10 cellular contexts compared by ENCODE assay signal in the genomic region with DNA sequence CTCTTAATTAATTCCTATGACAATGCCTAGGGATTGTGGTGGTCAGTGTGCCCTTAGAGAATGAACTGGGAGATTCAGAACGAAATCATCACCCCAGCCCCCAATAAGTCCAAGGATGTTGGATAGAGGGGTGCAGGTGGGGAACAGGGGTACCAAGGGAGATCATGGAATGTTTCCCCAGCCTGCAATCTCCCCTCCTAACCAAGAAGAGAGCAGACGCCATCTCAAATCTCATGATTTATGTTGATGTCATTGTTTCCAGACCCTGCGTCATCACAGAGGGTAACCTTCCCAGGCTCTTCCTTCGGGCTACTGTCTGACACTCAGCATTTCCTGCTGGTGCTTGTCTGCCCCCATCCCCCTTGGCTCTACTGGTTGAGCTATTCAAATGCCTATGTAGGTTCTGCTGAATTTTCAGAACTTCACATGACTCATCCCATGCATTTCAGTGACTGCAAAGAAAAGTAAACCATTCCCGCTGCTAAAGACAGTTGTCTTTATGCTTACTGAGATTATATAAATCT. TPM values are rescaled to one million over a fixed set of nuclear protein-coding genes. Genes with fewer than 3 reads are reported as not detected.
A peak's percentile ranks its signal among the peaks of the same experiment; 100 is the strongest.
DNase-seq lines count a peak whose midpoint lies in the region; ATAC-seq, FAIRE-seq and TF ChIP-seq lines count a peak whose summit lies in the region.
"Had no signal": no experiment of that assay in that cellular context is flagged by ENCODE, and none has a peak within 500 bp of the region (broad histone marks: within the 10 kb centered on the region; RNA-seq: fewer than 3 reads in every experiment).

No MANE protein-coding gene starts in this region.

- peaks cover 10% of the 10 kb centered on the region for H3K4me1 ChIP-seq in SJCRH30
- no peaks in the 10 kb centered on the region for H3K4me1 ChIP-seq in endothelial cell of umbilical vein (ENCODE audit: control insufficient read depth, extremely low read depth, insufficient read depth, low read length)
- H3K4me1 ChIP-seq: BE2C, right atrium auricular region had no signal

- no peaks in the 10 kb centered on the region for H4K20me1 ChIP-seq in endothelial cell of umbilical vein (replicated peaks; ENCODE audit: control insufficient read depth, extremely low read depth, insufficient read depth, low read length)

- no peak overlapping the region for H3K9ac ChIP-seq in endothelial cell of umbilical vein (replicated peaks; ENCODE audit: extremely low read depth, insufficient read depth, low read length)

- H3K27ac ChIP-seq in SJCRH30 = no peak overlapping the region
- H3K27ac ChIP-seq in endothelial cell of umbilical vein (ENCODE audit: insufficient read depth, low read depth, low read length) = no peak overlapping the region
- H3K27ac ChIP-seq: right atrium auricular region had no signal

- H3K4me2 ChIP-seq in endothelial cell of umbilical vein (ENCODE audit: insufficient read depth, low read length) = no peak overlapping the region

- no peak for DNase-seq in activated CD4-positive, CD25-positive, alpha-beta regulatory T cell treated with anti-CD3 and anti-CD28 coated beads, Interleukin-2, amount 50 U/mL, for 72 hours
- DNase-seq in SJCRH30 (peak; percentile 30 to 42), endothelial cell of umbilical vein (ENCODE audit: low read depth, low spot score) (peak; percentile 15), GM19239 (ENCODE audit: insufficient read length, low spot score) (no peak), midbrain (lab: John Stamatoyannopoulos, UW) (no peak)
- DNase-seq in stimulated activated CD4-positive, alpha-beta T cell treated with anti-CD3 and anti-CD28 coated beads, Interleukin-4, amount 100 ng/mL, for 48 hours (ENCODE audit: low read depth in 2 of 2) = peak; percentile 19 to 22
- DNase-seq: BE2C had no signal

- peak; percentile 41 to 48 for ATAC-seq in activated CD4-positive, CD25-positive, alpha-beta regulatory T cell treated with anti-CD3 and anti-CD28 coated beads, Interleukin-2, amount 50 U/mL, for 24 hours
- no peak for ATAC-seq in GM18517 (IDR thresholded peaks at IDR 0.05; ENCODE audit: unreplicated experiment)

- H3K4me3 ChIP-seq in SJCRH30 (no peak overlapping the region), endothelial cell of umbilical vein (replicated peaks in 1 of 3; ENCODE audit: insufficient read depth in 1 of 3, low read depth in 1 of 3, low read length in 3 of 3) (no peak overlapping the region)
- H3K4me3 ChIP-seq: right atrium auricular region had no signal

- no peak for TF ChIP-seq CTCF in endothelial cell of umbilical vein (IDR thresholded peaks at IDR 0.05; ENCODE audit: extremely low read depth in 1 of 2, insufficient read depth in 1 of 2, low read depth in 1 of 2, low read length in 2 of 2)

- H3K9me3 ChIP-seq in SJCRH30 (replicated peaks) (no peaks in the 10 kb centered on the region), endothelial cell of umbilical vein (replicated peaks; ENCODE audit: control insufficient read depth, insufficient read depth, low read length) (no peaks in the 10 kb centered on the region)
- H3K9me3 ChIP-seq: BE2C, right atrium auricular region had no signal

- H3K36me3 ChIP-seq in SJCRH30 (no peaks in the 10 kb centered on the region), endothelial cell of umbilical vein (ENCODE audit: control insufficient read depth in 2 of 2, extremely low read depth in 1 of 2, insufficient read depth in 2 of 2, low read length in 2 of 2) (no peaks in the 10 kb centered on the region)
- H3K36me3 ChIP-seq: BE2C, right atrium auricular region had no signal

- POLR2A ChIA-PET in endothelial cell of umbilical vein (lab: Charles Lee) = no interaction called here

- H3K27me3 ChIP-seq in SJCRH30 (no peaks in the 10 kb centered on the region), endothelial cell of umbilical vein (ENCODE audit: control insufficient read depth in 2 of 2, insufficient read depth in 2 of 2, low read length in 2 of 2) (peaks cover 10 to 27% of the 10 kb centered on the region in 2 experiments)
- H3K27me3 ChIP-seq: right atrium auricular region had no signal

- no TSS peak for BruUV-seq in endothelial cell of umbilical vein (replicated peaks; lab: Mats Ljungman, UMichigan)

- FAIRE-seq in endothelial cell of umbilical vein (lab: Jason Lieb, UNC) (no peak), GM19239 (lab: Jason Lieb, UNC) (no peak)

- H3K79me2 ChIP-seq in endothelial cell of umbilical vein (ENCODE audit: control insufficient read depth, insufficient read depth, low read length) = no peaks in the 10 kb centered on the region

- TF ChIP-seq POLR2A in endothelial cell of umbilical vein (IDR thresholded peaks at IDR 0.05; ENCODE audit: low read depth, low read length) = no peak

- CTCF ChIA-PET in endothelial cell of umbilical vein (lab: Charles Lee) = interaction anchor here (1.0 to 1.6 kb wide), 4 partner anchors 10 to 137 kb away, joined by 3 read pairs; no protein-coding TSS in a partner anchor

- no peaks in the 10 kb centered on the region for H3K9me1 ChIP-seq in endothelial cell of umbilical vein (replicated peaks; ENCODE audit: control insufficient read depth, extremely low read depth, insufficient read depth, low read length)

- intact Hi-C loops in endothelial cell of umbilical vein (cut with micrococcal nuclease) = no loop called here

- dilution Hi-C loops in endothelial cell of umbilical vein (cut with MboI; ENCODE audit: extremely low pct_ligation_motif_present, low sequenced_read_pairs) = no loop called here

- H2AFZ ChIP-seq in endothelial cell of umbilical vein (ENCODE audit: low read depth, low read length) = no peak overlapping the region

TF ChIP-seq in endothelial cell of umbilical vein, 7 proteins besides CTCF, POLR2A, EP300 and RAD21:
- no peak for TF ChIP-seq EZH2 (IDR thresholded peaks at IDR 0.05; ENCODE audit: borderline replicate concordance, low read depth, low read length, severe bottlenecking)
- TF ChIP-seq FOS (IDR thresholded peaks at IDR 0.05; ENCODE audit: borderline replicate concordance, insufficient read depth, low read length) = peak; percentile 72

RNA-seq across cellular contexts. Expression of a gene that starts 24.7 kb away (rescaled TPM):
- total RNA-seq in SJCRH30 (2014; rRNA removed; shearing (Covaris generic)) = 22.5 and 23.2 TPM in 2 replicates
- 34.8 and 37.2 TPM in 2 replicates for total RNA-seq in endothelial cell of umbilical vein
- 7.2 and 7.7 TPM in 2 replicates for polyA plus RNA-seq in endothelial cell of umbilical vein
- polyA plus RNA-seq in endothelial cell of umbilical vein (2011; cell fraction: cytosol; rRNA removed) = 5.2 and 6.4 TPM in 2 replicates
- polyA plus RNA-seq in endothelial cell of umbilical vein (2011; cell fraction: nucleus; rRNA removed) = 16.7 and 18.5 TPM in 2 replicates
- polyA plus RNA-seq in endothelial cell of umbilical vein (2012) = 8.2 and 9.9 TPM in 2 replicates
- polyA minus RNA-seq in endothelial cell of umbilical vein = 18.9 and 21.7 TPM in 2 replicates
- 0.20 TPM for polyA minus RNA-seq in endothelial cell of umbilical vein (2011; cell fraction: cytosol; rRNA and poly(A)+ RNA removed)
- polyA minus RNA-seq in endothelial cell of umbilical vein (2011; cell fraction: nucleus; rRNA and poly(A)+ RNA removed) = 23.3 and 33.6 TPM in 2 replicates

Comparison
In these comparisons a context has a peak if more than half of its experiments do, and no peak if none do; other contexts are left out.
1. DNase-seq: peak in SJCRH30 (2 of 2), endothelial cell of umbilical vein (single experiment) and stimulated activated CD4-positive, alpha-beta T cell treated with anti-CD3 and anti-CD28 coated beads, Interleukin-4, amount 100 ng/mL, for 48 hours (2 of 2); none in activated CD4-positive, CD25-positive, alpha-beta regulatory T cell treated with anti-CD3 and anti-CD28 coated beads, Interleukin-2, amount 50 U/mL, for 72 hours (single experiment), GM19239 (single experiment) and midbrain (single experiment).